8 cellular contexts compared by ENCODE assay signal in the genomic region with DNA sequence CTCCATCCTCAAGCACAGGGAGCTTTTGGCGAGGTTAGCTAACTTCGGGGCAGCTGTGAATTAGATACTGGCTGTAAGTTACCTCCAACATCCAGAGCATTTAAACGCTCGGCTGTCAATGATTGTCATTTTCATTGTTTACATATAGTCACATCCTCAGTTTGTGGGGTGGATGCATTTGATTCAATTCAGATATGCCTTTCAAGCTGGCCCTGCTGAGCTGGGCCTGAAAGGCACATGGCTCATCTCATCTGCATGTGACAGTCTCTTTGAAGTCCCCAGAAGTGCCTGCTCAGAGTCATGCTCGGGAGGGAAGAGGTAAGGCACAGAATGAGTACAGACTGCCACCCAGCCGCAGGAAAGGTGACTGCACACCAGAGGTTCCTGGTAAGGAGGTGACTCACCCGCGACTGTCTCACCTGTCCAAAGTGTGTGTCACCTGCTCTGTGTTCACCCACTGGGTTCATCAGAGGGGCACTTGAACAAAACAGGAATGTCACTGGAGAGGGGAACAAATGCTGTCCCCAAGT.
A peak's percentile ranks its signal among the peaks of the same experiment; 100 is the strongest.
DNase-seq lines count a peak whose midpoint lies in the region; ATAC-seq, FAIRE-seq and TF ChIP-seq lines count a peak whose summit lies in the region.
"Not testable (repeated sequence)": the region's sequence is repeated elsewhere in the genome, so short reads cannot be mapped to it uniquely, and the experiment has no call there.

No MANE protein-coding gene starts in this region.

- H3K79me2 ChIP-seq in Karpas-422 (ENCODE audit: low read length) (peaks cover 65% of the 10 kb centered on the region), keratinocyte (ENCODE audit: control insufficient read depth, insufficient read depth, low read length) (peaks cover 76% of the 10 kb centered on the region)

- not testable (repeated sequence) for TF ChIP-seq CTCF in keratinocyte (optimal IDR thresholded peaks at IDR 0.05 in 1 of 3, IDR thresholded peaks at IDR 0.05 in 1 of 3, conservative IDR thresholded peaks at IDR 0.05 in 1 of 3; ENCODE audit: extremely low read depth in 1 of 3, insufficient read depth in 2 of 3, low read length in 3 of 3)

- H3K27ac Mint-ChIP-seq in CD4-positive, alpha-beta memory T cell: peak overlapping the region; percentile 75 to 92 (median 87)
- H3K27ac Mint-ChIP-seq in activated naive CD4-positive, alpha-beta T cell treated with anti-CD3 and anti-CD28 coated beads, Interleukin-2, amount 50 U/mL, for 72 hours: peak overlapping the region; percentile 44 to 76

- H3K4me3 Mint-ChIP-seq in CD4-positive, alpha-beta memory T cell: peak overlapping the region in 2 of 8 donors; percentile 9 to 74

- dilution Hi-C loops in keratinocyte (cut with MboI; ENCODE audit: extremely low pct_ligation_motif_present, low sequenced_read_pairs): not testable (repeated sequence)

- peak; percentile 47 to 88 (median 59) for DNase-seq in CD4-positive, alpha-beta memory T cell
- not testable (repeated sequence) for DNase-seq in GM19239 (ENCODE audit: insufficient read length, low spot score); keratinocyte (ENCODE audit: low read depth, low spot score)
- DNase-seq in Karpas-422: peak; percentile 63
- peak; percentile 75 for DNase-seq in activated CD4-positive, alpha-beta T cell treated with anti-CD3 and anti-CD28 coated beads, Interleukin-2, amount 50 U/mL, for 1 hour
- peak; percentile 71 to 85 for DNase-seq in activated naive CD4-positive, alpha-beta T cell treated with anti-CD3 and anti-CD28 coated beads, Interleukin-2, amount 50 U/mL, for 72 hours (ENCODE audit: low spot score in 2 of 2)
- peak; percentile 70 to 83 for DNase-seq in stimulated activated CD4-positive, alpha-beta T cell treated with anti-CD3 and anti-CD28 coated beads, Interleukin-2, amount 100 ng/mL, for 24 hours

- peaks cover 16 to 45% (median 33%) of the 10 kb centered on the region in 4 donors for H3K4me1 Mint-ChIP-seq in CD4-positive, alpha-beta memory T cell

- not testable (repeated sequence) for H3K9me3 ChIP-seq in CD4-positive, alpha-beta memory T cell (ENCODE audit: control insufficient read depth in 1 of 2, low read length in 2 of 2); Karpas-422 (ENCODE audit: low read length); keratinocyte (ENCODE audit: control insufficient read depth, low read depth, low read length)

- not testable (repeated sequence) for H3K4me3 ChIP-seq in CD4-positive, alpha-beta memory T cell (ENCODE audit: low read length in 2 of 2); Karpas-422 (ENCODE audit: low read length); keratinocyte (ENCODE audit: control insufficient read depth in 2 of 3, extremely low read depth in 1 of 3, insufficient read depth in 2 of 3, low read depth in 1 of 3, low read length in 3 of 3)

- CTCF ChIA-PET in CD4-positive, alpha-beta memory T cell (lab: Charles Lee; ENCODE audit: partially characterized antibody): interaction anchor here (1.3 kb wide), 1 partner anchor 593 kb away, joined by 3 read pairs; no protein-coding TSS in a partner anchor

- peak; percentile 55 for ATAC-seq in HG02852 (IDR thresholded peaks at IDR 0.05; ENCODE audit: unreplicated experiment)
- peak; percentile 79 to 83 for ATAC-seq in activated naive CD4-positive, alpha-beta T cell treated with anti-CD3 and anti-CD28 coated beads, Interleukin-2, amount 50 U/mL, for 72 hours

- H3K36me3 Mint-ChIP-seq in CD4-positive, alpha-beta memory T cell; activated naive CD4-positive, alpha-beta T cell treated with anti-CD3 and anti-CD28 coated beads, Interleukin-2, amount 50 U/mL, for 72 hours: not testable (repeated sequence)

- H2AFZ ChIP-seq in Karpas-422 (ENCODE audit: low read length); keratinocyte (ENCODE audit: control insufficient read depth, low read length): not testable (repeated sequence)

- not testable (repeated sequence) for H3K9me3 Mint-ChIP-seq in CD4-positive, alpha-beta memory T cell; activated naive CD4-positive, alpha-beta T cell treated with anti-CD3 and anti-CD28 coated beads, Interleukin-2, amount 50 U/mL, for 72 hours

- H3K9ac ChIP-seq in Karpas-422 (ENCODE audit: low read length): peak overlapping the region; percentile 68; the same call in 1 of the 2 replicates
- not testable (repeated sequence) for H3K9ac ChIP-seq in keratinocyte (ENCODE audit: control insufficient read depth, extremely low read depth, insufficient read depth, low read length)

- not testable (repeated sequence) for H3K9me2 ChIP-seq in Karpas-422 (replicated peaks; ENCODE audit: insufficient read depth, low read length)

- not testable (repeated sequence) for H3K36me3 ChIP-seq in CD4-positive, alpha-beta memory T cell (ENCODE audit: insufficient read depth, low read length); Karpas-422 (ENCODE audit: insufficient read depth, low read length); keratinocyte (ENCODE audit: control insufficient read depth in 2 of 2, extremely low read depth in 1 of 2, insufficient read depth in 2 of 2, low read length in 2 of 2)

- H3K4me2 ChIP-seq in Karpas-422 (ENCODE audit: low read depth, low read length, poor library complexity, severe bottlenecking): peak overlapping the region; percentile 50
- H3K4me2 ChIP-seq in keratinocyte (ENCODE audit: control insufficient read depth, extremely low read depth, insufficient read depth, low read depth, low read length): not testable (repeated sequence)

- H3K27me3 Mint-ChIP-seq in CD4-positive, alpha-beta memory T cell: not testable (repeated sequence)

- FAIRE-seq in GM19239 (lab: Jason Lieb, UNC): peak; percentile 76
- peak; percentile 76 for FAIRE-seq in keratinocyte (lab: Jason Lieb, UNC)

- intact Hi-C loops in CD4-positive, alpha-beta memory T cell (cut with micrococcal nuclease): not testable (repeated sequence)

- not testable (repeated sequence) for H4K20me1 ChIP-seq in Karpas-422 (ENCODE audit: insufficient read depth, low read depth, low read length); keratinocyte (ENCODE audit: control insufficient read depth, extremely low read depth, insufficient read depth, low read length)

- peak overlapping the region; percentile 21 for H3K27ac ChIP-seq in CD4-positive, alpha-beta memory T cell (ENCODE audit: low read depth, low read length)
- peak overlapping the region; percentile 93 for H3K27ac ChIP-seq in Karpas-422 (ENCODE audit: low read length)
- H3K27ac ChIP-seq in keratinocyte (ENCODE audit: control insufficient read depth, insufficient read depth, low read length): not testable (repeated sequence)

- peaks cover 43% of the 10 kb centered on the region for H3K4me1 ChIP-seq in CD4-positive, alpha-beta memory T cell (ENCODE audit: insufficient read depth, low read length)
- H3K4me1 ChIP-seq in Karpas-422 (ENCODE audit: low read length): peaks cover 66% of the 10 kb centered on the region
- H3K4me1 ChIP-seq in keratinocyte (ENCODE audit: control insufficient read depth, extremely low read depth, insufficient read depth, low read length): not testable (repeated sequence)

- POLR2A ChIA-PET in CD4-positive, alpha-beta memory T cell (lab: Charles Lee; ENCODE audit: partially characterized antibody): not testable (repeated sequence)

- H3K27me3 ChIP-seq in CD4-positive, alpha-beta memory T cell (ENCODE audit: insufficient read depth, low read length); Karpas-422 (ENCODE audit: low read length); keratinocyte (ENCODE audit: control insufficient read depth, extremely low read depth, insufficient read depth, low read length): not testable (repeated sequence)

- H3K9me1 ChIP-seq in keratinocyte (ENCODE audit: control insufficient read depth, extremely low read depth, insufficient read depth, low read length): not testable (repeated sequence)
